1 cellular context compared by ENCODE assay signal in genomic region chr6:42939810-42940167, GRCh38.
TF ChIP-seq lines count a peak whose summit lies in the region.

No MANE protein-coding gene starts in this region.

TF ChIP-seq in HEK293, 187 proteins besides CTCF, POLR2A, EP300 and RAD21 (continued from another document):
- TF ChIP-seq ZBTB49 (tag by site-specific recombination; IDR thresholded peaks at IDR 0.05; ENCODE audit: low read depth) (no peak), ZNF148 (tag by site-specific recombination; IDR thresholded peaks at IDR 0.05; ENCODE audit: borderline replicate concordance) (no peak), ZNF266 (tag by site-specific recombination; IDR thresholded peaks at IDR 0.05; ENCODE audit: low read depth) (no peak), ZNF18 (tag by site-specific recombination; IDR thresholded peaks at IDR 0.05) (no peak), HOXA7 (CRISPR knock-in tag; IDR thresholded peaks at IDR 0.05; ENCODE audit: borderline replicate concordance) (no peak)
